ENCODE assay signal across 8 cellular contexts in genomic region chr6:89433637-89434499, GRCh38. TPM values are rescaled to one million over a fixed set of nuclear protein-coding genes. Genes with fewer than 3 reads are reported as not detected.
DNase-seq lines count a peak whose midpoint lies in the region; ATAC-seq and TF ChIP-seq lines count a peak whose summit lies in the region.

No MANE protein-coding gene starts in this region.

- peaks cover 22% of the 10 kb centered on the region for H3K4me1 ChIP-seq in mammary epithelial cell (ENCODE audit: insufficient read depth, low read length)

- DNase-seq in NCI-H2196 (lab: John Stamatoyannopoulos, UW; ENCODE audit: unreplicated experiment) (peak; percentile 52), NCI-H2196 treated with DMSO at 0.1 percent for 48 hours (lab: John Stamatoyannopoulos, UW; ENCODE audit: unreplicated experiment) (no peak), T-cell (peak in 23 of 34 experiments; percentile 1 to 28 (median 10)), mammary epithelial cell (peak; percentile 46), left lobe of liver (ENCODE audit: low spot score) (peak; percentile 51)
- DNase-seq in stimulated activated CD8-positive, alpha-beta memory T cell treated with anti-CD3 and anti-CD28 coated beads, Interleukin-4, amount 100 ng/mL, for 48 hours: peak; percentile 43

- ATAC-seq in HG03175 (IDR thresholded peaks at IDR 0.05; ENCODE audit: unreplicated experiment) (peak; percentile 40), T-cell (replicated peaks in 1 of 4) (peak; percentile 6 to 25 (median 14)), left lobe of liver (peak; percentile 46), GM19324 (IDR thresholded peaks at IDR 0.05; ENCODE audit: low FRiP score, unreplicated experiment) (no peak)

- POLR2A ChIA-PET in T-cell (lab: Charles Lee): no interaction called here

- in situ Hi-C loops in mammary epithelial cell (cut with MboI; ENCODE audit: low sequenced_read_pairs in 2 of 2): loop anchor here (5.0 kb wide), 2 partner anchors 173 to 178 kb away; no protein-coding TSS in a partner anchor

- WGBS in mammary epithelial cell (ENCODE audit: low coverage, missing lambda C conversion rate): 75% methylated on average over 4 of the region's 35 CpGs

- no peak for TF ChIP-seq CTCF in mammary epithelial cell (conservative IDR thresholded peaks at IDR 0.05 in 1 of 2, IDR thresholded peaks at IDR 0.05 in 1 of 2; ENCODE audit: extremely low read depth in 1 of 2, insufficient read depth in 1 of 2, low read depth in 1 of 2, low read length in 2 of 2)

- no TSS peak for BruUV-seq in mammary epithelial cell (replicated peaks; lab: Mats Ljungman, UMichigan)

- peak overlapping the region; percentile 82 to 88 (median 82) for H3K4me3 Mint-ChIP-seq in T-cell

- H3K9me3 ChIP-seq in mammary epithelial cell (replicated peaks; ENCODE audit: insufficient read depth, low read length): no peaks in the 10 kb centered on the region

- no peaks in the 10 kb centered on the region for H3K36me3 Mint-ChIP-seq in T-cell

- peaks cover 13% of the 10 kb centered on the region for H3K79me2 ChIP-seq in mammary epithelial cell (ENCODE audit: insufficient read depth, low read length)

- dilution Hi-C loops in mammary epithelial cell (cut with HindIII; ENCODE audit: low sequenced_read_pairs): no loop called here

- H3K9me3 Mint-ChIP-seq in T-cell: no peaks in the 10 kb centered on the region

- H3K27me3 ChIP-seq in mammary epithelial cell (ENCODE audit: insufficient read depth, low read length): no peaks in the 10 kb centered on the region

- no peaks in the 10 kb centered on the region for H4K20me1 ChIP-seq in mammary epithelial cell (ENCODE audit: insufficient read depth, low read length)

- peak overlapping the region; percentile 95 for H2AFZ ChIP-seq in mammary epithelial cell (ENCODE audit: low read depth, low read length)

- H3K4me1 Mint-ChIP-seq in T-cell: peaks cover 18 to 30% (median 24%) of the 10 kb centered on the region in 3 donors

- CTCF ChIA-PET in T-cell (lab: Charles Lee) (interaction anchor here (0.5 to 1.2 kb wide), 7 partner anchors 10 to 353 kb away, joined by 3 to 5 read pairs (median 4); partner anchors contain the start of gene PNRC1 (in 1 of the 2)), mammary epithelial cell (lab: Charles Lee; ENCODE audit: low non-redundant PET) (no interaction called here)

- peaks cover 0 to 3% of the 10 kb centered on the region in 2 donors for H3K27me3 Mint-ChIP-seq in T-cell

- intact Hi-C loops in mammary epithelial cell (cut with micrococcal nuclease): loop anchor here (1.0 to 10.0 kb wide), 3 partner anchors 164 to 381 kb away; partner anchors contain the start of gene MDN1

- no peaks in the 10 kb centered on the region for H3K36me3 ChIP-seq in mammary epithelial cell (ENCODE audit: insufficient read depth, low read length)

- peak overlapping the region; percentile 14 for H3K9ac ChIP-seq in mammary epithelial cell (ENCODE audit: insufficient read depth, low read length)

- H3K4me2 ChIP-seq in mammary epithelial cell (ENCODE audit: insufficient read depth, low read depth, low read length): peak overlapping the region; percentile 89

- H3K27ac ChIP-seq in mammary epithelial cell (ENCODE audit: insufficient read depth, low read depth, low read length): peak overlapping the region; percentile 4

- H3K27ac Mint-ChIP-seq in T-cell: peak overlapping the region; percentile 75 to 80

- peak overlapping the region; percentile 79 to 91 (median 84) for H3K4me3 ChIP-seq in mammary epithelial cell (replicated peaks in 1 of 3; ENCODE audit: insufficient read depth in 1 of 3, low read depth in 2 of 3, low read length in 3 of 3)

RNA-seq across cellular contexts. Expression of gene ANKRD6, which starts 0.9 kb away (rescaled TPM):
- total RNA-seq in T-cell (1 to 10 TPM; 3.0 to 8.4 (median 5.3) TPM), mammary epithelial cell (10 to 100 TPM; 23.4 to 25.8 TPM), left lobe of liver (7.1 TPM)
- polyA plus RNA-seq in mammary epithelial cell: 11.5 TPM
- 13.9 TPM for polyA minus RNA-seq in mammary epithelial cell

RNA-seq across cellular contexts. Expression of gene RRAGD, which starts 21.8 kb away (rescaled TPM):
- total RNA-seq in T-cell (1 to 10 TPM; 2.3 to 4.9 (median 4.6) TPM), mammary epithelial cell (1 to 10 TPM; 1.1 to 8.0 TPM), left lobe of liver (7.9 TPM)
- 0.20 TPM for polyA plus RNA-seq in mammary epithelial cell
- 3.7 TPM for polyA minus RNA-seq in mammary epithelial cell
